Comparison of ENCODE assay signal across 8 cellular contexts in genomic region chr11:60906132-60906972, GRCh38. TPM values are rescaled to one million over a fixed set of nuclear protein-coding genes. Genes with fewer than 3 reads are reported as not detected.
DNase-seq lines count a peak whose midpoint lies in the region; ATAC-seq and TF ChIP-seq lines count a peak whose summit lies in the region.

Gene PRPF19, minus strand, starts transcription at chr11:60906585. Its CDS starts 203 bp downstream, at chr11:60906382.

- H3K9me3 ChIP-seq in OCI-LY7 (ENCODE audit: low read length) (peaks cover 21% of the 10 kb centered on the region), mucosa of descending colon (no peaks in the 10 kb centered on the region)

- BruUV-seq in OCI-LY7 (replicated peaks; lab: Mats Ljungman, UMichigan): no TSS peak

- H3K36me3 ChIP-seq in OCI-LY7 (ENCODE audit: insufficient read depth, low read length) (peaks cover 54% of the 10 kb centered on the region), mucosa of descending colon (ENCODE audit: low read depth) (no peaks in the 10 kb centered on the region)

- peaks cover 35% of the 10 kb centered on the region for H3K79me2 ChIP-seq in OCI-LY7 (ENCODE audit: insufficient read depth, low read depth, low read length)

- intact Hi-C loops in OCI-LY7 (cut with micrococcal nuclease; ENCODE audit: unreplicated experiment) (loop anchor here (1.0 to 2.0 kb wide), 2 partner anchors 64 to 254 kb away; partner anchors contain the start of genes CCDC86 and VPS37C), mucosa of descending colon (cut with DNase I, micrococcal nuclease) (no loop called here)

- POLR2A ChIA-PET in OCI-LY7 (lab: Charles Lee): interaction anchor here (0.9 to 3.1 kb wide), 5 partner anchors 8 to 75 kb away, joined by 3 to 21 read pairs (median 3); partner anchors contain the start of gene TMEM109

- CTCF ChIA-PET in OCI-LY7 (lab: Charles Lee; ENCODE audit: unreplicated experiment): interaction anchor here (2.7 kb wide), 1 partner anchor 8 kb away, joined by 17 read pairs; the partner anchor contains the start of gene TMEM109

- peak within 1 kb of the TSS; percentile 87 for H3K27ac ChIP-seq in OCI-LY7 (ENCODE audit: low read depth, low read length, poor library complexity, severe bottlenecking)

- DNase-seq in D341Med (ENCODE audit: low spot score) (peak; percentile 96), HuH-7.5 (ENCODE audit: low spot score) (peak; percentile 99), OCI-LY7 (ENCODE audit: low spot score) (peak; percentile 98), activated T-cell treated with anti-CD3 and anti-CD28 coated beads for 1 hour (ENCODE audit: low read depth) (peak; percentile 99), epidermal melanocyte (ENCODE audit: insufficient read length, low spot score) (peak; percentile 95), mucosa of descending colon (peak; percentile 96 to 100 (median 99))
- peak; percentile 98 for DNase-seq in stimulated activated CD8-positive, alpha-beta memory T cell treated with anti-CD3 and anti-CD28 coated beads, Interleukin-4, amount 100 ng/mL, for 24 hours (ENCODE audit: low read depth)

- TF ChIP-seq CTCF in OCI-LY7 (conservative IDR thresholded peaks at IDR 0.05; ENCODE audit: low read length) (no peak), mucosa of descending colon (IDR thresholded peaks at IDR 0.05) (no peak)

- peaks cover 43% of the 10 kb centered on the region for H3K4me1 ChIP-seq in OCI-LY7 (ENCODE audit: insufficient read depth, low read length, poor library complexity, severe bottlenecking)
- peaks cover 19% of the 10 kb centered on the region for H3K4me1 ChIP-seq in mucosa of descending colon (ENCODE audit: low read depth)

- H4K20me1 ChIP-seq in OCI-LY7 (ENCODE audit: insufficient read depth, low read length): peaks cover 30% of the 10 kb centered on the region

- H3K9me2 ChIP-seq in OCI-LY7 (ENCODE audit: insufficient read depth, low read length): no peaks in the 10 kb centered on the region

- H3K4me2 ChIP-seq in OCI-LY7 (ENCODE audit: low read length): peak within 1 kb of the TSS; percentile 98

- H3K4me3 ChIP-seq in OCI-LY7 (ENCODE audit: low read depth, low read length, poor library complexity, severe bottlenecking) (peak within 1 kb of the TSS; percentile 94), mucosa of descending colon (peak within 1 kb of the TSS; percentile 71)

- ATAC-seq in GM21526 (IDR thresholded peaks at IDR 0.05; ENCODE audit: low FRiP score, unreplicated experiment) (peak; percentile 78), mucosa of descending colon (peak; percentile 96)

- peak within 1 kb of the TSS; percentile 89 for H2AFZ ChIP-seq in OCI-LY7 (ENCODE audit: low read length)

RNA-seq across cellular contexts. Expression of gene PRPF19, which starts in this region (rescaled TPM):
- 95.2 and 120 TPM in 2 replicates for total RNA-seq in OCI-LY7 (2014; rRNA removed; shearing (Covaris generic))
- total RNA-seq in OCI-LY7 (2022) (135 and 153 TPM in 2 replicates), mucosa of descending colon (10 to 100 TPM; 61.1 to 74.1 (median 64.6) TPM)

Comparison
In these comparisons a context has a peak if more than half of its experiments do, and no peak if none do; other contexts are left out.
1. Peak in every context shown above with its lines: DNase-seq, ATAC-seq, H3K4me3 ChIP-seq and H3K27ac ChIP-seq.